9 cellular contexts compared by ENCODE assay signal in the genomic region with DNA sequence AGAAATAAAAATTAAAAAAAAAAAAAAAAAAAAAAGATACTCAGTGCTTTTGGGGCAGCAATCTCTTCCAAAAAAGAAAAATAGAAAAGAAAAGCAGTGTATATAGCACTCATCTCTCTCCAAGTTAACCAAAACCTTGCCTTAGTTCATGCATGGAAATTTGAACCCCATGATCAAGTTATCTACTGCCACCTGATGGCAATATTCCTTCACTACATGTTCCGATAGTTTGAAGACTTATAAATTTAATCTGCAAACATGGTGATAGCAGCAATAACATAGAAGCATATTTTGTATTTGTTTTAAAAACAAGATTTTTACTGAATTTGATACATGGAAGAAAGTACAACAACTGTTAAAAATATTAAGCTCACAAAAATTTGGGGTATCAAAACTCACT. TPM values are rescaled to one million over a fixed set of nuclear protein-coding genes. Genes with fewer than 3 reads are reported as not detected.
A peak's percentile ranks its signal among the peaks of the same experiment; 100 is the strongest.
DNase-seq lines count a peak whose midpoint lies in the region; ATAC-seq, FAIRE-seq and TF ChIP-seq lines count a peak whose summit lies in the region.
"Had no signal": no experiment of that assay in that cellular context is flagged by ENCODE, and none has a peak within 500 bp of the region (broad histone marks: within the 10 kb centered on the region; RNA-seq: fewer than 3 reads in every experiment).

No MANE protein-coding gene starts in this region.

- SMC1A ChIA-PET in GM12878 (lab: Charles Lee; ENCODE audit: uncharacterized antibody, unreplicated experiment) = interaction anchor here (0.5 to 1.9 kb wide), 7 partner anchors 13 to 320 kb away, joined by 3 to 6 read pairs (median 3); no protein-coding TSS in a partner anchor

- H3K36me3 ChIP-seq in cardiac muscle cell (no peaks in the 10 kb centered on the region), GM12878 (ENCODE audit: control insufficient read depth in 2 of 2, insufficient read depth in 2 of 2, low read length in 1 of 2) (peaks cover 0 to 4% of the 10 kb centered on the region in 2 experiments; a peak in 2 of 4 replicates), right lobe of liver (no peaks in the 10 kb centered on the region)

- WGBS in GM12878 (ENCODE audit: insufficient coverage, insufficient replicate concordance, low lambda C conversion rate, missing lambda C conversion rate) = 100% methylated on average over 1 of the region's 1 CpG
- 21% methylated on average over 1 of the region's 1 CpG for WGBS in right lobe of liver (ENCODE audit: insufficient coverage, low coverage, low lambda C conversion rate, missing lambda C conversion rate)

- H3K4me3 Mint-ChIP-seq in activated CD8-positive, alpha-beta memory T cell treated with anti-CD3 and anti-CD28 coated beads, Interleukin-2, amount 10 ng/mL, durations not matched to agents 7 days and 5 days = no peak overlapping the region
- H3K4me3 Mint-ChIP-seq: activated naive CD8-positive, alpha-beta T cell had no signal

- H3K9me3 Mint-ChIP-seq in activated CD8-positive, alpha-beta memory T cell treated with anti-CD3 and anti-CD28 coated beads, Interleukin-2, amount 10 ng/mL, durations not matched to agents 7 days and 5 days (ENCODE audit: low read depth) = no peaks in the 10 kb centered on the region

- no peaks in the 10 kb centered on the region for H3K27me3 Mint-ChIP-seq in activated CD8-positive, alpha-beta memory T cell treated with anti-CD3 and anti-CD28 coated beads, Interleukin-2, amount 10 ng/mL, durations not matched to agents 7 days and 5 days
- H3K27me3 Mint-ChIP-seq: activated naive CD8-positive, alpha-beta T cell had no signal

- in situ Hi-C loops in GM12878 (cut with MboI) = no loop called here

- no peak for FAIRE-seq in GM12878 (lab: Jason Lieb, UNC)

- no peak overlapping the region for H3K9ac ChIP-seq in GM12878 (ENCODE audit: control insufficient read depth, insufficient read depth, low read length)

- H3K27me3 ChIP-seq in cardiac muscle cell (no peaks in the 10 kb centered on the region), GM12878 (replicated peaks in 1 of 2; ENCODE audit: control insufficient read depth in 2 of 2, insufficient read depth in 2 of 2, low read length in 1 of 2) (no peaks in the 10 kb centered on the region), right lobe of liver (no peaks in the 10 kb centered on the region)

- no peak overlapping the region for H3K4me2 ChIP-seq in GM12878 (ENCODE audit: control insufficient read depth, insufficient read depth)

- intact Hi-C loops in Right ventricle myocardium superior (cut with DNase I) (no loop called here), GM12878 (cut with micrococcal nuclease; ENCODE audit: unreplicated experiment) (loop anchor here (1.0 kb wide), 2 partner anchors 161 to 197 kb away; no protein-coding TSS in a partner anchor), right lobe of liver (cut with DNase I) (no loop called here)

- POLR2A ChIA-PET in GM12878 (lab: Charles Lee) = no interaction called here

- TF ChIP-seq POLR2A in GM12878 (IDR thresholded peaks at IDR 0.05; ENCODE audit: low read depth, low read length) (no peak), right lobe of liver (IDR thresholded peaks at IDR 0.05) (no peak)

- peak; percentile 61 to 71 for DNase-seq in cardiac muscle cell (ENCODE audit: low read depth in 1 of 2, low spot score in 1 of 2)
- no peak for DNase-seq in Right ventricle myocardium superior
- DNase-seq in NCI-H2196 (lab: John Stamatoyannopoulos, UW; ENCODE audit: unreplicated experiment) = peak; percentile 35
- no peak for DNase-seq in GM12878 (ENCODE audit: low read depth, low spot score)
- no peak for DNase-seq in right lobe of liver
- DNase-seq in activated CD8-positive, alpha-beta memory T cell treated with anti-CD3 and anti-CD28 coated beads, Interleukin-2, amount 10 ng/mL, durations not matched to agents 7 days and 5 days = no peak
- no peak for DNase-seq in activated gamma-delta T cell (lab: John Stamatoyannopoulos, UW)

- H4K20me1 ChIP-seq in GM12878 (ENCODE audit: control insufficient read depth, insufficient read depth) = no peaks in the 10 kb centered on the region

- peak; percentile 60 for TF ChIP-seq CTCF in cardiac muscle cell (IDR thresholded peaks at IDR 0.05; ENCODE audit: low read depth, low read length)
- TF ChIP-seq CTCF in GM12878 (IDR thresholded peaks at IDR 0.05 in 2 of 3, conservative IDR thresholded peaks at IDR 0.05 in 1 of 3; ENCODE audit: control insufficient read depth in 2 of 3, extremely low read depth in 1 of 3, insufficient read depth in 1 of 3, low read depth in 3 of 3, low read length in 3 of 3) = peak; percentile 36 to 54 (median 50); a peak in 5 of 6 replicates
- TF ChIP-seq CTCF in right lobe of liver (IDR thresholded peaks at IDR 0.05) = peak; percentile 48 to 67 (median 58)

- H3K4me1 Mint-ChIP-seq in activated CD8-positive, alpha-beta memory T cell treated with anti-CD3 and anti-CD28 coated beads, Interleukin-2, amount 10 ng/mL, durations not matched to agents 7 days and 5 days = peaks cover 14% of the 10 kb centered on the region

- H3K9me3 ChIP-seq in cardiac muscle cell (ENCODE audit: low read depth) = no peaks in the 10 kb centered on the region
- no peaks in the 10 kb centered on the region for H3K9me3 ChIP-seq in GM12878 (replicated peaks; ENCODE audit: control insufficient read depth, insufficient read depth, low read length)
- no peaks in the 10 kb centered on the region for H3K9me3 ChIP-seq in right lobe of liver

- peak; percentile 66 for TF ChIP-seq RAD21 in GM12878 (IDR thresholded peaks at IDR 0.05; ENCODE audit: insufficient read depth, low read depth, low read length)

- no peaks in the 10 kb centered on the region for H3K79me2 ChIP-seq in GM12878 (ENCODE audit: control insufficient read depth, insufficient read depth, low read length)

- CTCF ChIA-PET in GM12878 (lab: Yijun Ruan, JAX) = interaction anchor here (1.2 to 6.6 kb wide), 12 partner anchors 9 to 197 kb away, joined by 3 to 52 read pairs (median 5); no protein-coding TSS in a partner anchor
- CTCF ChIA-PET in activated CD8-positive, alpha-beta memory T cell treated with anti-CD3 and anti-CD28 coated beads, Interleukin-2, amount 10 ng/mL, durations not matched to agents 7 days and 5 days (lab: Charles Lee) = interaction anchor here (0.7 to 4.5 kb wide), 15 partner anchors 9 to 300 kb away, joined by 3 to 28 read pairs (median 3); no protein-coding TSS in a partner anchor

- RAD21 ChIA-PET in GM12878 (lab: Charles Lee; ENCODE audit: unreplicated experiment) = no interaction called here

- H3K4me3 ChIP-seq in cardiac muscle cell = no peak overlapping the region
- H3K4me3 ChIP-seq in GM12878 = no peak overlapping the region
- no peak overlapping the region for H3K4me3 ChIP-seq in right lobe of liver

- no peak overlapping the region for H2AFZ ChIP-seq in GM12878 (ENCODE audit: control insufficient read depth, low read depth, low read length)

- H3K27ac ChIP-seq in cardiac muscle cell (no peak overlapping the region), GM12878 (ENCODE audit: control insufficient read depth, insufficient read depth) (no peak overlapping the region), right lobe of liver (no peak overlapping the region)

- ATAC-seq in Right ventricle myocardium superior (ENCODE audit: poor library complexity) (no peak), GM12878 (peak; percentile 39; the same call in 2 of the 3 replicates), right lobe of liver (peak; percentile 54 to 69 (median 66)), GM21423 (IDR thresholded peaks at IDR 0.05; ENCODE audit: unreplicated experiment) (no peak)
- ATAC-seq in activated CD8-positive, alpha-beta memory T cell treated with anti-CD3 and anti-CD28 coated beads, Interleukin-2, amount 10 ng/mL, durations not matched to agents 7 days and 5 days = no peak

- peaks cover 11% of the 10 kb centered on the region for H3K4me1 ChIP-seq in cardiac muscle cell (ENCODE audit: low read depth)
- no peaks in the 10 kb centered on the region for H3K4me1 ChIP-seq in GM12878 (ENCODE audit: control insufficient read depth, insufficient read depth, low read length)
- H3K4me1 ChIP-seq in right lobe of liver = no peaks in the 10 kb centered on the region

- TF ChIP-seq EP300 in GM12878 (IDR thresholded peaks at IDR 0.05; ENCODE audit: borderline replicate concordance in 1 of 2, control insufficient read depth in 1 of 2, low read depth in 2 of 2, low read length in 2 of 2) = no peak

- peaks cover 31% of the 10 kb centered on the region for H3K36me3 Mint-ChIP-seq in activated CD8-positive, alpha-beta memory T cell treated with anti-CD3 and anti-CD28 coated beads, Interleukin-2, amount 10 ng/mL, durations not matched to agents 7 days and 5 days

- H3K27ac Mint-ChIP-seq in activated CD8-positive, alpha-beta memory T cell treated with anti-CD3 and anti-CD28 coated beads, Interleukin-2, amount 10 ng/mL, durations not matched to agents 7 days and 5 days = no peak overlapping the region
- H3K27ac Mint-ChIP-seq: activated naive CD8-positive, alpha-beta T cell had no signal

- no TSS peak for BruUV-seq in GM12878 (replicated peaks; lab: Mats Ljungman, UMichigan)

RNA-seq across cellular contexts. Expression of gene SLIT1, which starts 48.6 kb away (rescaled TPM):
- 2.4 and 11.0 TPM in 2 replicates for total RNA-seq in cardiac muscle cell
- polyA plus RNA-seq in cardiac muscle cell = 3.3 and 5.6 TPM in 2 replicates
- total RNA-seq in Right ventricle myocardium superior = 0.16 TPM
- 1.3 and 1.6 TPM in 2 replicates for total RNA-seq in GM12878 (2013; cell fraction: nucleolus; rRNA removed)
- total RNA-seq in GM12878 (2014; rRNA removed) = 0.06 and 0.11 TPM in 2 replicates
- 0.04 TPM in 1 of 2 replicates, not detected in the other for total RNA-seq in GM12878 (2014; rRNA removed; fragmentation: Illumina TruSeq; extraction: Trizol)
- 0.05 and 0.15 TPM in 2 replicates for total RNA-seq in GM12878 (2021)
- polyA plus RNA-seq in GM12878 (2011; ENCODE audit: low read depth) = 0.04 TPM
- 0.09 and 0.19 TPM in 2 replicates for polyA plus RNA-seq in GM12878 (2011; rRNA removed)
- 0.10 and 0.17 TPM in 2 replicates for polyA plus RNA-seq in GM12878 (2011; cell fraction: cytosol; rRNA removed)
- polyA plus RNA-seq in GM12878 (2011; cell fraction: nucleus; rRNA removed) = 0.76 and 1.1 TPM in 2 replicates
- polyA plus RNA-seq in GM12878 (2012) = 0.14 and 0.19 TPM in 2 replicates
- 0.04 TPM in 1 of 2 replicates, not detected in the other for polyA plus RNA-seq in GM12878 (2014; fragmentation: Illumina TruSeq; extraction: Trizol)
- not detected for polyA plus RNA-seq in GM12878 (2014; fragmentation: Nextera tagmentation; extraction: Ambion mirVana)
- 0.06 TPM in 2 replicates for polyA plus RNA-seq in GM12878 (2014; rRNA removed)
- polyA plus RNA-seq in GM12878 (2016; fragmentation: Nextera tagmentation; extraction: Ambion mirVana) = not detected
- polyA minus RNA-seq in GM12878 (2011; rRNA and poly(A)+ RNA removed) = 0.31 and 0.37 TPM in 2 replicates
- not detected in 2 replicates for polyA minus RNA-seq in GM12878 (2011; cell fraction: cytosol; rRNA and poly(A)+ RNA removed)
- polyA minus RNA-seq in GM12878 (2011; cell fraction: nucleus; rRNA and poly(A)+ RNA removed) = 0.60 and 0.77 TPM in 2 replicates
- total RNA-seq in right lobe of liver = under 1 TPM in 5 of 6 experiments, not detected in 1; 0.04 to 0.29 (median 0.12) TPM
- total RNA-seq in activated CD8-positive, alpha-beta memory T cell treated with anti-CD3 and anti-CD28 coated beads, Interleukin-2, amount 10 ng/mL, durations not matched to agents 7 days and 5 days = 1 to 10 TPM in 1 of 2 experiments, under 1 TPM in 1; 0.59 to 1.5 TPM

RNA-seq across cellular contexts. Expression of gene ARHGAP19, which starts 58.0 kb away (rescaled TPM):
- 7.5 and 18.7 TPM in 2 replicates for total RNA-seq in cardiac muscle cell
- 5.3 and 15.8 TPM in 2 replicates for polyA plus RNA-seq in cardiac muscle cell
- 5.9 TPM for total RNA-seq in Right ventricle myocardium superior
- total RNA-seq in GM12878 (2013; cell fraction: nucleolus; rRNA removed) = 27.1 and 29.8 TPM in 2 replicates
- 19.6 and 23.9 TPM in 2 replicates for total RNA-seq in GM12878 (2014; rRNA removed)
- total RNA-seq in GM12878 (2014; rRNA removed; fragmentation: Illumina TruSeq; extraction: Trizol) = 29.0 and 29.8 TPM in 2 replicates
- total RNA-seq in GM12878 (2021) = 30.8 and 32.2 TPM in 2 replicates
- polyA plus RNA-seq in GM12878 (2011; ENCODE audit: low read depth) = 13.1 TPM
- polyA plus RNA-seq in GM12878 (2011; rRNA removed) = 40.7 and 53.1 TPM in 2 replicates
- polyA plus RNA-seq in GM12878 (2011; cell fraction: cytosol; rRNA removed) = 17.5 and 23.3 TPM in 2 replicates
- polyA plus RNA-seq in GM12878 (2011; cell fraction: nucleus; rRNA removed) = 23.6 and 24.4 TPM in 2 replicates
- polyA plus RNA-seq in GM12878 (2012) = 17.2 and 19.6 TPM in 2 replicates
- 31.7 and 39.4 TPM in 2 replicates for polyA plus RNA-seq in GM12878 (2014; fragmentation: Illumina TruSeq; extraction: Trizol)
- polyA plus RNA-seq in GM12878 (2014; fragmentation: Nextera tagmentation; extraction: Ambion mirVana) = 10 to 100 TPM; 13.3 to 16.1 TPM
- polyA plus RNA-seq in GM12878 (2014; rRNA removed) = 18.3 and 21.8 TPM in 2 replicates
- 10 to 100 TPM; 22.3 to 22.9 TPM for polyA plus RNA-seq in GM12878 (2016; fragmentation: Nextera tagmentation; extraction: Ambion mirVana)
- 26.5 and 29.2 TPM in 2 replicates for polyA minus RNA-seq in GM12878 (2011; rRNA and poly(A)+ RNA removed)
- 9.6 and 11.1 TPM in 2 replicates for polyA minus RNA-seq in GM12878 (2011; cell fraction: cytosol; rRNA and poly(A)+ RNA removed)
- polyA minus RNA-seq in GM12878 (2011; cell fraction: nucleus; rRNA and poly(A)+ RNA removed) = 9.1 and 9.9 TPM in 2 replicates
- 1 to 10 TPM; 2.3 to 5.5 (median 3.4) TPM for total RNA-seq in right lobe of liver
- 10 to 100 TPM; 48.3 to 50.4 TPM for total RNA-seq in activated CD8-positive, alpha-beta memory T cell treated with anti-CD3 and anti-CD28 coated beads, Interleukin-2, amount 10 ng/mL, durations not matched to agents 7 days and 5 days

Comparison
In these comparisons a context has a peak if more than half of its experiments do, and no peak if none do; other contexts are left out.
1. DNase-seq: peak in cardiac muscle cell (2 of 2) and NCI-H2196 (single experiment); none in Right ventricle myocardium superior (single experiment), GM12878 (single experiment), right lobe of liver (0 of 3), activated CD8-positive, alpha-beta memory T cell treated with anti-CD3 and anti-CD28 coated beads, Interleukin-2, amount 10 ng/mL, durations not matched to agents 7 days and 5 days (single experiment) and activated gamma-delta T cell (single experiment).
2. ATAC-seq: peak in GM12878 (single experiment) and right lobe of liver (4 of 4); none in Right ventricle myocardium superior (single experiment), GM21423 (single experiment) and activated CD8-positive, alpha-beta memory T cell treated with anti-CD3 and anti-CD28 coated beads, Interleukin-2, amount 10 ng/mL, durations not matched to agents 7 days and 5 days (single experiment).
3. Peak in every context shown above with its lines, with median percentiles within 50 percentile points of each other: CTCF ChIP-seq.